ENCODE assay signal across 22 cellular contexts in genomic region chr18:57062178-57062577, GRCh38.
"Had no signal": no experiment of that assay in that cellular context is flagged by ENCODE, and none has a peak within 500 bp of the region (broad histone marks: within the 10 kb centered on the region; RNA-seq: fewer than 3 reads in every experiment).

No MANE protein-coding gene starts in this region.

- H3K27ac ChIP-seq: dorsolateral prefrontal cortex, lower lobe of right lung, prostate gland, right atrium auricular region, suprapubic skin, transverse colon, vagina had no signal

- H3K4me3 ChIP-seq: dorsolateral prefrontal cortex, lower lobe of right lung, prostate gland, right atrium auricular region, smooth muscle cell, suprapubic skin, transverse colon, vagina had no signal

- H3K9me3 ChIP-seq: lower lobe of right lung, prostate gland, right atrium auricular region, suprapubic skin, transverse colon, vagina had no signal

- H3K4me1 ChIP-seq: lower lobe of right lung, prostate gland, right atrium auricular region, suprapubic skin, transverse colon, vagina had no signal

- FAIRE-seq: frontal cortex, keratinocyte had no signal

- H3K27me3 ChIP-seq: right atrium auricular region, transverse colon, vagina had no signal

- H3K36me3 ChIP-seq: lower lobe of right lung, prostate gland, right atrium auricular region, suprapubic skin, transverse colon, vagina had no signal

- DNase-seq: effector CD4-positive, alpha-beta T cell; head of caudate nucleus; left ventricle myocardium superior; lower lobe of right lung; natural killer cell; nucleus accumbens; stimulated activated CD4-positive, alpha-beta T cell treated with anti-CD3 and anti-CD28 coated beads, Interleukin-12 subunit alpha, Interleukin-12 subunit beta, amount 100 ng/mL, for 4 hours; stimulated activated CD4-positive, alpha-beta T cell treated with anti-CD3 and anti-CD28 coated beads, Interleukin-1b, Interleukin-23, amount 100 ng/mL, for 48 hours; stimulated activated CD4-positive, alpha-beta T cell treated with anti-CD3 and anti-CD28 coated beads, Interleukin-4, amount 100 ng/mL, for 1 hour; stimulated activated CD8-positive, alpha-beta memory T cell treated with anti-CD3 and anti-CD28 coated beads, Interleukin-4, amount 100 ng/mL, for 48 hours; stimulated activated naive CD4-positive, alpha-beta T cell; stimulated activated naive CD8-positive, alpha-beta T cell treated with anti-CD3 and anti-CD28 coated beads, Interleukin-15, amount 100 ng/mL, for 72 hours; transverse colon had no signal

- ATAC-seq: left ventricle myocardium superior; lower lobe of right lung; natural killer cell; sciatic nerve; stimulated activated naive CD8-positive, alpha-beta T cell treated with anti-CD3 and anti-CD28 coated beads, Interleukin-15, amount 100 ng/mL, for 72 hours had no signal

- H3K4me2 ChIP-seq: smooth muscle cell had no signal
